Comparison of ENCODE assay signal across 8 cellular contexts in genomic region chr20:34312544-34313217, GRCh38. TPM values are rescaled to one million over a fixed set of nuclear protein-coding genes. Genes with fewer than 3 reads are reported as not detected.
A peak's percentile ranks its signal among the peaks of the same experiment; 100 is the strongest.
DNase-seq lines count a peak whose midpoint lies in the region; ATAC-seq and TF ChIP-seq lines count a peak whose summit lies in the region.

No MANE protein-coding gene starts in this region.

- no peak overlapping the region for H3K27ac ChIP-seq in OCI-LY1 (ENCODE audit: low read depth, low read length, poor library complexity, severe bottlenecking)

- no peaks in the 10 kb centered on the region for H3K36me3 ChIP-seq in OCI-LY1 (ENCODE audit: insufficient read depth, low read length)
- H3K36me3 ChIP-seq in mucosa of descending colon (ENCODE audit: low read depth) = no peaks in the 10 kb centered on the region

- no peaks in the 10 kb centered on the region for H3K27me3 ChIP-seq in OCI-LY1 (ENCODE audit: insufficient read depth, low read length)

- no peak overlapping the region for H2AFZ ChIP-seq in OCI-LY1 (ENCODE audit: low read length)

- peak; percentile 100 for TF ChIP-seq CTCF in OCI-LY1 (IDR thresholded peaks at IDR 0.05; ENCODE audit: low read length)
- TF ChIP-seq CTCF in epithelial cell of esophagus (IDR thresholded peaks at IDR 0.05; ENCODE audit: insufficient read depth, low read depth, low read length, missing control alignments) = peak; percentile 100
- peak; percentile 95 for TF ChIP-seq CTCF in mucosa of descending colon (IDR thresholded peaks at IDR 0.05)

- no peak overlapping the region for H3K9ac ChIP-seq in OCI-LY1 (ENCODE audit: low read length)

- intact Hi-C loops in mucosa of descending colon (cut with DNase I, micrococcal nuclease) = loop anchor here in 1 of 2 donors (10.0 kb wide), 1 partner anchor 72 kb away; no protein-coding TSS in a partner anchor

- no peaks in the 10 kb centered on the region for H3F3A ChIP-seq in OCI-LY1 (ENCODE audit: insufficient read depth, low read length)

- no peaks in the 10 kb centered on the region for H3K9me3 ChIP-seq in OCI-LY1 (ENCODE audit: low read length)
- no peaks in the 10 kb centered on the region for H3K9me3 ChIP-seq in mucosa of descending colon

- DNase-seq in CD1c-positive myeloid dendritic cell (ENCODE audit: extremely low spot score) (peak; percentile 93), HuH-7 (ENCODE audit: low spot score) (peak; percentile 88), epithelial cell of esophagus (ENCODE audit: low read depth) (peak; percentile 88), mucosa of descending colon (peak; percentile 86 to 94 (median 93))
- DNase-seq in activated CD8-positive, alpha-beta memory T cell treated with anti-CD3 and anti-CD28 coated beads, Interleukin-2, amount 50 U/mL, for 4 hours = peak; percentile 87
- DNase-seq in stimulated activated CD8-positive, alpha-beta memory T cell treated with anti-CD3 and anti-CD28 coated beads, Interleukin-4, amount 100 ng/mL, for 24 hours (ENCODE audit: low read depth) = peak; percentile 77

- H3K4me3 ChIP-seq in OCI-LY1 (ENCODE audit: low read depth, low read length, poor library complexity, severe bottlenecking) = no peak overlapping the region
- H3K4me3 ChIP-seq in epithelial cell of esophagus (ENCODE audit: low read length) = no peak overlapping the region
- no peak overlapping the region for H3K4me3 ChIP-seq in mucosa of descending colon

- ATAC-seq in GM19468 (IDR thresholded peaks at IDR 0.05; ENCODE audit: extremely low read depth, unreplicated experiment) (peak; percentile 76), mucosa of descending colon (peak; percentile 92)

- H4K20me1 ChIP-seq in OCI-LY1 (ENCODE audit: insufficient read depth, low read length) = no peaks in the 10 kb centered on the region

- H3K9me2 ChIP-seq in OCI-LY1 (ENCODE audit: low read depth, low read length) = no peaks in the 10 kb centered on the region

- no peaks in the 10 kb centered on the region for H3K79me2 ChIP-seq in OCI-LY1 (ENCODE audit: insufficient read depth, low read length)

- H3K4me2 ChIP-seq in OCI-LY1 (ENCODE audit: low read length) = peak overlapping the region; percentile 7

- peaks cover 16% of the 10 kb centered on the region for H3K4me1 ChIP-seq in OCI-LY1 (ENCODE audit: insufficient read depth, low read length, severe bottlenecking)
- peaks cover 22% of the 10 kb centered on the region for H3K4me1 ChIP-seq in mucosa of descending colon (ENCODE audit: low read depth)

RNA-seq across cellular contexts. Expression of gene AHCY, which starts 9.5 kb away (rescaled TPM):
- 10 to 100 TPM; 71.5 to 98.6 (median 74.3) TPM for total RNA-seq in mucosa of descending colon

RNA-seq across cellular contexts. Expression of gene ITCH, which starts 50.4 kb away (rescaled TPM):
- 10 to 100 TPM; 60.0 to 81.0 (median 75.0) TPM for total RNA-seq in mucosa of descending colon
